Comparison of ENCODE assay signal across 28 cellular contexts in the genomic region with DNA sequence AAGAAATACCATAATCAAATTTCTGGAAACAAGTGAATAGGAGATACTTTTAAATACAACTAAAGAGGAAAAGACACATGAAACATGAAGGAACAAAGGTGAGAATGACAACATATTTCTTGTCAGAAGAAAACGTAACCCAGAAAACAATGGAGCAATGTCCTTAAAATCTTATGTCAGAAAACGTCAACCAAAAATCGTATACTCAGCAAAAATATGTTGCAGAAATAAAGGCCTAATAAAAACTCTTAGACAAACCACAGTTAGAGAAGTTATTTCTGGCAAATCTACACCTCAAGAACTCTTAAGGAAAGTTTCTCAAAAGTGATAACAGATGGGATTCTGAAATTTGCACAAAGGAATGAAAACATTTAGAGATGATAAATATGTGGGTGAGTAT.
"Had no signal": no experiment of that assay in that cellular context is flagged by ENCODE, and none has a peak within 500 bp of the region (broad histone marks: within the 10 kb centered on the region; RNA-seq: fewer than 3 reads in every experiment).

No MANE protein-coding gene starts in this region.

- DNase-seq: activated CD4-positive, alpha-beta memory T cell treated with anti-CD3 and anti-CD28 coated beads for 36 hours; activated CD4-positive, alpha-beta T cell treated with anti-CD3 and anti-CD28 coated beads for 36 hours; activated CD4-positive, alpha-beta T cell treated with anti-CD3 and anti-CD28 coated beads, Interleukin-2, amount 10 ng/mL, durations not matched to agents 24 days and 14 days; activated CD4-positive, CD25-positive, alpha-beta regulatory T cell; activated CD4-positive, CD25-positive, alpha-beta regulatory T cell treated with anti-CD3 and anti-CD28 coated beads, Interleukin-2, amount 50 U/mL, for 72 hours; activated CD8-positive, alpha-beta memory T cell treated with anti-CD3 and anti-CD28 coated beads, Interleukin-2, amount 50 U/mL, for 48 hours; activated gamma-delta T cell; activated naive CD4-positive, alpha-beta T cell; activated naive CD4-positive, alpha-beta T cell treated with anti-CD3 and anti-CD28 coated beads, Interleukin-2, amount 10 ng/mL, durations not matched to agents 7 days and 5 days; activated naive CD8-positive, alpha-beta T cell treated with anti-CD3 and anti-CD28 coated beads, Interleukin-2, amount 10 ng/mL, durations not matched to agents 7 days and 5 days; activated T-cell treated with anti-CD3 and anti-CD28 coated beads for 4 hours; activated T-cell treated with anti-CD3 and anti-CD28 coated beads, Interleukin-2, amount 50 U/mL, for 24 hours; activated T-cell treated with anti-CD3 and anti-CD28 coated beads, Interleukin-2, amount 50 U/mL, for 72 hours; caudate nucleus; cortex of kidney; dermis blood vessel endothelial cell; effector CD4-positive, alpha-beta T cell; effector memory CD8-positive, alpha-beta T cell; esophagus squamous epithelium; foreskin fibroblast; head of caudate nucleus; T-helper 2 cell had no signal

- H3K27ac ChIP-seq: ascending aorta, epithelial cell of prostate, esophagus squamous epithelium had no signal

- FAIRE-seq: colon, endothelial cell of umbilical vein, frontal cortex had no signal

- H3K4me3 ChIP-seq: ascending aorta, esophagus squamous epithelium had no signal

- H3K4me1 ChIP-seq: ascending aorta, esophagus squamous epithelium had no signal

- H3K36me3 ChIP-seq: ascending aorta, esophagus squamous epithelium had no signal

- H3K27me3 ChIP-seq: ascending aorta, esophagus squamous epithelium had no signal

- H3K9me3 ChIP-seq: ascending aorta, esophagus squamous epithelium had no signal

- ATAC-seq: activated CD4-positive, alpha-beta T cell treated with anti-CD3 and anti-CD28 coated beads for 36 hours; activated naive CD4-positive, alpha-beta T cell treated with anti-CD3 and anti-CD28 coated beads, Interleukin-2, amount 50 U/mL, for 72 hours; activated T-cell treated with anti-CD3 and anti-CD28 coated beads, Interleukin-2, amount 50 U/mL, for 72 hours; effector memory CD8-positive, alpha-beta T cell had no signal
